Comparison of ENCODE assay signal across 33 cellular contexts in the genomic region with DNA sequence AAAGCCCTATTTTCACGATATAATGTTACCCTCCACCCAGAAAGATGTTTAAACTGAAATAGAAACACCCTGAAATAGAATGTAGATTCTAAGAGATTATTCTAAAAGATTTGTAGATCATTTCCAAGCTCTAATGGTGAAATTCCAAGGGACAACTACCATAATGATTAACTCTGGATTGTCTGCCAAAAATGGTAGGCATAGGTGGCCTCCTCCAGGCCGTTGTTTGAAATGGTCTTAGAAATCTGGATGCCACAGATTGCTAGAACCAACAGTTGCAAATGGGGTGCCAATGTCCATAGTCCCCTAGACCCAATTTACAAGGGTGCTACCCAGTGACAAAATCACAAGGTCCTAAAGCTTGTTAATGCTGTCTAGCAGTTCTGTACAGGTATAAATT. TPM values are rescaled to one million over a fixed set of nuclear protein-coding genes. Genes with fewer than 3 reads are reported as not detected.
"Had no signal": no experiment of that assay in that cellular context is flagged by ENCODE, and none has a peak within 500 bp of the region (broad histone marks: within the 10 kb centered on the region; RNA-seq: fewer than 3 reads in every experiment).

No MANE protein-coding gene starts in this region.

- H3K27ac ChIP-seq: ascending aorta, esophagus muscularis mucosa, heart right ventricle, left lung, neutrophil, ovary, prostate gland, stomach, tibial artery, upper lobe of right lung had no signal

- H3K4me1 Mint-ChIP-seq: activated CD4-positive, alpha-beta T cell treated with anti-CD3 and anti-CD28 coated beads, Interleukin-2, amount 10 ng/mL, durations not matched to agents 24 days and 14 days; nephron had no signal

- H3K27ac Mint-ChIP-seq: activated CD4-positive, alpha-beta memory T cell treated with anti-CD3 and anti-CD28 coated beads for 36 hours; activated CD4-positive, alpha-beta T cell treated with anti-CD3 and anti-CD28 coated beads, Interleukin-2, amount 10 ng/mL, durations not matched to agents 24 days and 14 days; activated naive CD4-positive, alpha-beta T cell treated with anti-CD3 and anti-CD28 coated beads, Interleukin-2, amount 10 ng/mL, durations not matched to agents 7 days and 5 days; activated naive CD8-positive, alpha-beta T cell treated with anti-CD3 and anti-CD28 coated beads, Interleukin-2, amount 10 ng/mL, durations not matched to agents 7 days and 5 days; brain; nephron; stimulated activated naive B cell treated with anti-CD40 and anti-IgM and Interleukin-4, amounts not matched to agents 10 μg/mL and 1 μg/mL and 100 μg/mL, for 72 hours had no signal

- H3K4me3 ChIP-seq: ascending aorta, esophagus muscularis mucosa, heart right ventricle, left lung, ovary, prostate gland, stomach, tibial artery, upper lobe of right lung had no signal

- H3K4me3 Mint-ChIP-seq: activated CD4-positive, alpha-beta memory T cell treated with anti-CD3 and anti-CD28 coated beads for 36 hours; activated CD4-positive, alpha-beta T cell treated with anti-CD3 and anti-CD28 coated beads, Interleukin-2, amount 10 ng/mL, durations not matched to agents 24 days and 14 days; activated naive CD4-positive, alpha-beta T cell treated with anti-CD3 and anti-CD28 coated beads, Interleukin-2, amount 10 ng/mL, durations not matched to agents 7 days and 5 days; activated naive CD8-positive, alpha-beta T cell treated with anti-CD3 and anti-CD28 coated beads, Interleukin-2, amount 10 ng/mL, durations not matched to agents 7 days and 5 days; brain; nephron; stimulated activated naive B cell treated with anti-CD40 and anti-IgM and Interleukin-4, amounts not matched to agents 10 μg/mL and 1 μg/mL and 100 μg/mL, for 72 hours had no signal

- H3K9me3 Mint-ChIP-seq: activated CD4-positive, alpha-beta memory T cell treated with anti-CD3 and anti-CD28 coated beads for 36 hours; activated naive CD4-positive, alpha-beta T cell treated with anti-CD3 and anti-CD28 coated beads, Interleukin-2, amount 10 ng/mL, durations not matched to agents 7 days and 5 days; activated naive CD8-positive, alpha-beta T cell treated with anti-CD3 and anti-CD28 coated beads, Interleukin-2, amount 10 ng/mL, durations not matched to agents 7 days and 5 days; brain; nephron had no signal

- H3K27me3 ChIP-seq: ovary had no signal

- H3K4me1 ChIP-seq: ascending aorta, left lung, prostate gland, upper lobe of right lung had no signal

- H3K36me3 ChIP-seq: ascending aorta, esophagus muscularis mucosa, heart right ventricle, left lung, neutrophil, ovary, prostate gland, stomach, tibial artery, upper lobe of right lung had no signal

- H3K36me3 Mint-ChIP-seq: activated CD4-positive, alpha-beta memory T cell treated with anti-CD3 and anti-CD28 coated beads for 36 hours; activated naive CD4-positive, alpha-beta T cell treated with anti-CD3 and anti-CD28 coated beads, Interleukin-2, amount 10 ng/mL, durations not matched to agents 7 days and 5 days; activated naive CD8-positive, alpha-beta T cell treated with anti-CD3 and anti-CD28 coated beads, Interleukin-2, amount 10 ng/mL, durations not matched to agents 7 days and 5 days; brain had no signal

- DNase-seq: activated CD4-positive, alpha-beta memory T cell treated with anti-CD3 and anti-CD28 coated beads for 36 hours; activated CD4-positive, alpha-beta T cell treated with anti-CD3 and anti-CD28 coated beads, Interleukin-2, amount 10 ng/mL, durations not matched to agents 24 days and 14 days; activated CD4-positive, CD25-positive, alpha-beta regulatory T cell treated with anti-CD3 and anti-CD28 coated beads, Interleukin-2, amount 50 U/mL, for 72 hours; activated CD8-positive, alpha-beta memory T cell treated with anti-CD3 and anti-CD28 coated beads, Interleukin-2, amount 50 U/mL, for 4 hours; activated gamma-delta T cell; activated naive CD4-positive, alpha-beta T cell treated with anti-CD3 and anti-CD28 coated beads, Interleukin-2, amount 10 ng/mL, durations not matched to agents 7 days and 5 days; activated naive CD8-positive, alpha-beta T cell treated with anti-CD3 and anti-CD28 coated beads, Interleukin-2, amount 10 ng/mL, durations not matched to agents 7 days and 5 days; activated T-cell treated with anti-CD3 and anti-CD28 coated beads, Interleukin-2, amount 50 U/mL, for 1 hour; caudate nucleus; cortex of kidney; foreskin melanocyte; heart right ventricle; left lung; mammary epithelial cell; ovary; stimulated activated CD4-positive, alpha-beta T cell treated with anti-CD3 and anti-CD28 coated beads, Interleukin-15, amount 100 ng/mL, for 24 hours; stimulated activated CD4-positive, alpha-beta T cell treated with anti-CD3 and anti-CD28 coated beads, Interleukin-2, amount 100 ng/mL, for 24 hours; stimulated activated naive B cell treated with anti-CD40 and anti-IgM and Interleukin-4, amounts not matched to agents 10 μg/mL and 1 μg/mL and 100 μg/mL, for 72 hours; stomach; T-helper 2 cell; tibial artery; upper lobe of right lung had no signal

- H3K9me3 ChIP-seq: ascending aorta, esophagus muscularis mucosa, heart right ventricle, left lung, neutrophil, ovary, prostate gland, stomach, tibial artery, upper lobe of right lung had no signal

- ATAC-seq: heart right ventricle; left lung; stimulated activated naive B cell treated with anti-CD40 and anti-IgM and Interleukin-4, amounts not matched to agents 10 μg/mL and 1 μg/mL and 100 μg/mL, for 72 hours; upper lobe of right lung had no signal

RNA-seq across cellular contexts. Expression of a gene that starts 6.7 kb away (rescaled TPM):
- total RNA-seq: activated CD4-positive, alpha-beta memory T cell treated with anti-CD3 and anti-CD28 coated beads for 36 hours; activated CD4-positive, alpha-beta T cell treated with anti-CD3 and anti-CD28 coated beads, Interleukin-2, amount 10 ng/mL, durations not matched to agents 24 days and 14 days; activated CD8-positive, alpha-beta memory T cell treated with anti-CD3 and anti-CD28 coated beads for 36 hours; activated naive CD8-positive, alpha-beta T cell treated with anti-CD3 and anti-CD28 coated beads, Interleukin-2, amount 10 ng/mL, durations not matched to agents 7 days and 5 days; ascending aorta; chondrocyte; esophagus muscularis mucosa; glomerular endothelial cell; heart right ventricle; kidney epithelial cell; left lung; mucosa of gallbladder; ovary; stomach; upper lobe of right lung had no signal
- polyA plus RNA-seq: heart right ventricle, mammary epithelial cell, stomach had no signal
